In the genomic region with DNA sequence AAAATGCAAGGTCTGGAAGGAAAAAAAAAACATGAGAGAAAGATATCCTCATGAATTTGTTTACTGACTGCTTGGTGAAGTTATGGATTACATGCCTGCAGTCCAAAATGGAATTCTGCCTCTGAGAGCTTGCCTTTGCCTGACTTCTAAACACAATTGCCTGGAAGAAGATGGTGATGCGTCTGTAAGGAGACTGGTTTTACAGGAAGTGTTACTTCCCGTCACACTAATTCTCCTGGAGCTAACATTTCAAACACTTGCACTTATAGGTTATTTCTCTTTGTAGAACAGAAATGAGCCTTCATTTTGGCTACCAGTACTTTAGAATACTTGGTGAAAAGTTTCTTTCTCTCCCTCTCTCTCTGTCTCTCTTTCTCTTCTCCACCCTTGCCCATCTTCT, we compare ENCODE assay signal across 18 cellular contexts.
DNase-seq lines count a peak whose midpoint lies in the region; ATAC-seq and TF ChIP-seq lines count a peak whose summit lies in the region.
"Had no signal": no experiment of that assay in that cellular context is flagged by ENCODE, and none has a peak within 500 bp of the region (broad histone marks: within the 10 kb centered on the region; RNA-seq: fewer than 3 reads in every experiment).

No MANE protein-coding gene starts in this region.

- ATAC-seq in HG03025 (IDR thresholded peaks at IDR 0.05; ENCODE audit: low FRiP score, unreplicated experiment) = no peak
- ATAC-seq: HCT116, HepG2 had no signal

- H3K4me3 Mint-ChIP-seq in MCF 10A (ENCODE audit: unreplicated experiment) = no peak overlapping the region
- no peak overlapping the region for H3K4me3 Mint-ChIP-seq in mesothelial cell of epicardium
- H3K4me3 Mint-ChIP-seq: CD14-positive monocyte; CD4-positive, alpha-beta memory T cell; HFFc6; IgD-negative memory B cell had no signal

- H3K9me3 Mint-ChIP-seq in MCF 10A (ENCODE audit: unreplicated experiment) (no peaks in the 10 kb centered on the region), mesothelial cell of epicardium (no peaks in the 10 kb centered on the region)

- BruUV-seq in MCF 10A (replicated peaks; lab: Mats Ljungman, UMichigan) = no TSS peak

- in situ Hi-C loops in T47D (cut with HindIII; ENCODE audit: low pct_unique_long_range_greater_than_20kb, low sequenced_read_pairs) = no loop called here

- intact Hi-C loops in MCF 10A (cut with micrococcal nuclease) = no loop called here

- POLR2A ChIA-PET in MCF 10A (lab: Yijun Ruan, JAX) = interaction anchor here (0.7 kb wide), 1 partner anchor 264 kb away, joined by 4 read pairs; no protein-coding TSS in a partner anchor

- peak; percentile 3 to 58 for DNase-seq in T47D (ENCODE audit: low read depth in 1 of 2, low spot score in 1 of 2)
- DNase-seq in MCF 10A (ENCODE audit: unreplicated experiment) = no peak
- peak; percentile 28 for DNase-seq in dermis blood vessel endothelial cell
- no peak for DNase-seq in mesothelial cell of epicardium (ENCODE audit: low spot score in 2 of 2, unreplicated experiment in 2 of 2)
- DNase-seq in GM19238 (ENCODE audit: insufficient read length, low spot score) = no peak
- no peak for DNase-seq in COR-L47 (lab: John Stamatoyannopoulos, UW)
- no peak for DNase-seq in stimulated activated CD4-positive, alpha-beta T cell treated with anti-CD3 and anti-CD28 coated beads, Interleukin-15, amount 100 ng/mL, for 24 hours
- DNase-seq: 8988T; Calu3; CD4-positive, alpha-beta memory T cell; GOT3; H7; HFFc6 had no signal

- H3K36me3 Mint-ChIP-seq in MCF 10A (ENCODE audit: insufficient read depth, unreplicated experiment) (no peaks in the 10 kb centered on the region), mesothelial cell of epicardium (no peaks in the 10 kb centered on the region)
- H3K36me3 Mint-ChIP-seq: CD14-positive monocyte; CD4-positive, alpha-beta memory T cell; IgD-negative memory B cell had no signal

- H3K4me1 Mint-ChIP-seq in MCF 10A (ENCODE audit: insufficient read depth, unreplicated experiment) (peaks cover 19% of the 10 kb centered on the region), mesothelial cell of epicardium (peaks cover 52% of the 10 kb centered on the region)
- H3K4me1 Mint-ChIP-seq: CD14-positive monocyte; CD4-positive, alpha-beta memory T cell; IgD-negative memory B cell had no signal

- H3K27ac Mint-ChIP-seq in MCF 10A (ENCODE audit: low read depth, unreplicated experiment) (no peak overlapping the region), mesothelial cell of epicardium (peak overlapping the region; percentile 0)
- H3K27ac Mint-ChIP-seq: CD14-positive monocyte; CD4-positive, alpha-beta memory T cell; HFFc6; IgD-negative memory B cell had no signal

- no peak for TF ChIP-seq CTCF in MCF 10A (IDR thresholded peaks at IDR 0.05; ENCODE audit: unreplicated experiment)
- no peak for TF ChIP-seq CTCF in mesothelial cell of epicardium (IDR thresholded peaks at IDR 0.05; ENCODE audit: unreplicated experiment)

- CTCF ChIA-PET in MCF 10A (lab: Yijun Ruan, JAX) = interaction anchor here (0.7 kb wide), 2 partner anchors 227 to 1253 kb away, joined by 4 read pairs; no protein-coding TSS in a partner anchor

- no peaks in the 10 kb centered on the region for H3K27me3 Mint-ChIP-seq in MCF 10A (ENCODE audit: insufficient read depth, unreplicated experiment)
- H3K27me3 Mint-ChIP-seq in mesothelial cell of epicardium (ENCODE audit: low read depth) = no peaks in the 10 kb centered on the region
- H3K27me3 Mint-ChIP-seq: CD4-positive, alpha-beta memory T cell; IgD-negative memory B cell had no signal

Comparison
In these comparisons a context has a peak if more than half of its experiments do, and no peak if none do; other contexts are left out.
1. DNase-seq: peak in T47D (2 of 2) and dermis blood vessel endothelial cell (single experiment); none in MCF 10A (single experiment), mesothelial cell of epicardium (0 of 2), GM19238 (single experiment), COR-L47 (single experiment) and stimulated activated CD4-positive, alpha-beta T cell treated with anti-CD3 and anti-CD28 coated beads, Interleukin-15, amount 100 ng/mL, for 24 hours (single experiment).